Comparison of ENCODE assay signal across 8 cellular contexts in genomic region chr1:185567006-185567405, GRCh38.
DNase-seq lines count a peak whose midpoint lies in the region; ATAC-seq and TF ChIP-seq lines count a peak whose summit lies in the region.

No MANE protein-coding gene starts in this region.

- TF ChIP-seq POLR2A in HCT116 (IDR thresholded peaks at IDR 0.05; ENCODE audit: borderline replicate concordance, extremely low read depth, insufficient read depth, insufficient read length) (no peak), gastroesophageal sphincter (IDR thresholded peaks at IDR 0.05) (no peak)

- H3K4me1 ChIP-seq in DOHH2 (ENCODE audit: control insufficient read depth, low read length) (peaks cover 14% of the 10 kb centered on the region), HCT116 (ENCODE audit: control insufficient read depth in 1 of 2, insufficient read depth in 2 of 2, low read length in 2 of 2) (peaks cover 0 to 6% of the 10 kb centered on the region in 2 experiments; a peak in 1 of 4 replicates), Caco-2 (peaks cover 7% of the 10 kb centered on the region; the same call in 1 of the 2 replicates), gastroesophageal sphincter (peaks cover 0 to 6% (median 0%) of the 10 kb centered on the region in 3 donors)

- no peak overlapping the region for H3K9ac ChIP-seq in HCT116 (ENCODE audit: low read length)

- peak overlapping the region; percentile 70 for H3K27ac Mint-ChIP-seq in activated naive CD4-positive, alpha-beta T cell treated with anti-CD3 and anti-CD28 coated beads for 36 hours
- peak overlapping the region; percentile 84 to 99 (median 94) for H3K27ac Mint-ChIP-seq in naive B cell
- H3K27ac Mint-ChIP-seq in Caco-2 (ENCODE audit: unreplicated experiment) = no peak overlapping the region

- RAD21 ChIA-PET in HCT116 (lab: Charles Lee; ENCODE audit: low non-redundant PET in 1 of 2, low total read pairs in 2 of 2, uncharacterized antibody in 2 of 2, unreplicated experiment in 2 of 2) = no interaction called here

- H3K36me3 ChIP-seq in DOHH2 (ENCODE audit: control insufficient read depth, low read length) (no peaks in the 10 kb centered on the region), HCT116 (ENCODE audit: control insufficient read depth in 1 of 2, insufficient read depth in 2 of 2, low read length in 2 of 2) (no peaks in the 10 kb centered on the region), Caco-2 (ENCODE audit: control insufficient read depth, insufficient read depth, low read length) (no peaks in the 10 kb centered on the region), gastroesophageal sphincter (no peaks in the 10 kb centered on the region)

- 14 to 37% methylated on average over 4 of the region's 4 CpGs for WGBS in gastroesophageal sphincter (ENCODE audit: low coverage in 1 of 2), 2 donors

- POLR2A ChIA-PET in HCT116 (lab: Charles Lee) (no interaction called here), Caco-2 (lab: Charles Lee) (no interaction called here)

- no peaks in the 10 kb centered on the region for H3K9me3 ChIP-seq in DOHH2 (ENCODE audit: control insufficient read depth, insufficient read depth, low read length)
- H3K9me3 ChIP-seq in HCT116 (ENCODE audit: control insufficient read depth in 1 of 2, insufficient read depth in 1 of 2, low read depth in 1 of 2, low read length in 2 of 2) = no peaks in the 10 kb centered on the region
- H3K9me3 ChIP-seq in Caco-2 = 0 out of 2 replicates have a peak, but pooled peaks cover 2% of the 10 kb centered on the region
- no peaks in the 10 kb centered on the region for H3K9me3 ChIP-seq in gastroesophageal sphincter

- TF ChIP-seq RAD21 in HCT116 (IDR thresholded peaks at IDR 0.05; ENCODE audit: low read depth) = no peak

- BruUV-seq in HCT116 (replicated peaks; lab: Mats Ljungman, UMichigan) (no TSS peak), Caco-2 (replicated peaks; lab: Mats Ljungman, UMichigan) (no TSS peak)

- H3K9me2 ChIP-seq in DOHH2 (replicated peaks; ENCODE audit: control insufficient read depth, low read length) (no peaks in the 10 kb centered on the region), HCT116 (ENCODE audit: insufficient read depth) (no peaks in the 10 kb centered on the region)

- ATAC-seq in HCT116 (no peak), naive B cell (ENCODE audit: low read depth in 2 of 2) (peak; percentile 95 to 96), gastroesophageal sphincter (no peak)

- H3K27me3 ChIP-seq in DOHH2 (ENCODE audit: control insufficient read depth, low read length) (no peaks in the 10 kb centered on the region), HCT116 (ENCODE audit: insufficient read depth, low read length) (no peaks in the 10 kb centered on the region), Caco-2 (replicated peaks; ENCODE audit: control insufficient read depth, insufficient read depth, low read length) (no peaks in the 10 kb centered on the region), gastroesophageal sphincter (no peaks in the 10 kb centered on the region)

- TF ChIP-seq EP300 in gastroesophageal sphincter (IDR thresholded peaks at IDR 0.05) = no peak

- peaks cover 67% of the 10 kb centered on the region for H3K4me1 Mint-ChIP-seq in activated naive CD4-positive, alpha-beta T cell treated with anti-CD3 and anti-CD28 coated beads for 36 hours (ENCODE audit: low read depth)
- H3K4me1 Mint-ChIP-seq in naive B cell (peaks cover 16 to 29% (median 25%) of the 10 kb centered on the region in 3 donors), Caco-2 (ENCODE audit: low read depth, unreplicated experiment) (peaks cover 6% of the 10 kb centered on the region)

- H3K79me2 ChIP-seq in DOHH2 (ENCODE audit: control insufficient read depth, low read length) (no peaks in the 10 kb centered on the region), HCT116 (ENCODE audit: insufficient read depth, low read length) (no peaks in the 10 kb centered on the region)

- no peaks in the 10 kb centered on the region for H3K27me3 Mint-ChIP-seq in activated naive CD4-positive, alpha-beta T cell treated with anti-CD3 and anti-CD28 coated beads for 36 hours (ENCODE audit: low read depth)
- no peaks in the 10 kb centered on the region for H3K27me3 Mint-ChIP-seq in naive B cell
- H3K27me3 Mint-ChIP-seq in Caco-2 (ENCODE audit: insufficient read depth, unreplicated experiment) = no peaks in the 10 kb centered on the region

- peak overlapping the region; percentile 28 for H3K4me3 ChIP-seq in DOHH2 (ENCODE audit: low read length)
- H3K4me3 ChIP-seq in HCT116 (replicated peaks in 1 of 2; ENCODE audit: low read depth in 1 of 2, low read length in 2 of 2) = no peak overlapping the region
- H3K4me3 ChIP-seq in Caco-2 (ENCODE audit: low read depth, low read length) = no peak overlapping the region
- no peak overlapping the region for H3K4me3 ChIP-seq in gastroesophageal sphincter

- CTCF ChIA-PET in HCT116 (lab: Charles Lee) (no interaction called here), Caco-2 (lab: Charles Lee) (no interaction called here)
- CTCF ChIA-PET in activated naive CD4-positive, alpha-beta T cell treated with anti-CD3 and anti-CD28 coated beads for 36 hours (lab: Charles Lee) = interaction anchor here (0.5 to 1.9 kb wide), 3 partner anchors 16 to 775 kb away, joined by 3 to 6 read pairs (median 3); no protein-coding TSS in a partner anchor

- H3K9me3 Mint-ChIP-seq in activated naive CD4-positive, alpha-beta T cell treated with anti-CD3 and anti-CD28 coated beads for 36 hours = no peaks in the 10 kb centered on the region
- H3K9me3 Mint-ChIP-seq in naive B cell (peaks cover 0 to 2% (median 0%) of the 10 kb centered on the region in 7 donors), Caco-2 (ENCODE audit: unreplicated experiment) (peaks cover 28% of the 10 kb centered on the region)

- TF ChIP-seq CTCF in DOHH2 (IDR thresholded peaks at IDR 0.05; ENCODE audit: low read depth, low read length, poor library complexity, severe bottlenecking) (no peak), HCT116 (IDR thresholded peaks at IDR 0.05 in 2 of 3, conservative IDR thresholded peaks at IDR 0.05 in 1 of 3; ENCODE audit: borderline replicate concordance in 1 of 3, insufficient read depth in 1 of 3, low read depth in 2 of 3, low read length in 2 of 3) (no peak), Caco-2 (IDR thresholded peaks at IDR 0.05; ENCODE audit: insufficient read depth in 1 of 2, low read depth in 1 of 2, low read length in 1 of 2, severe bottlenecking in 1 of 2, unreplicated experiment in 1 of 2) (no peak), gastroesophageal sphincter (IDR thresholded peaks at IDR 0.05) (no peak)

- DNase-seq in HCT116 (ENCODE audit: low read depth, low spot score) (peak; percentile 13), NCI-H510A treated with DMSO at 0.1 percent for 48 hours (lab: John Stamatoyannopoulos, UW) (peak; percentile 94), naive B cell (peak; percentile 78), Caco-2 (no peak), GDM1 (lab: John Stamatoyannopoulos, UW) (no peak)
- DNase-seq in activated naive CD4-positive, alpha-beta T cell treated with anti-CD3 and anti-CD28 coated beads for 36 hours = peak; percentile 57

- H3F3A ChIP-seq in DOHH2 (ENCODE audit: control insufficient read depth, insufficient read depth) = no peaks in the 10 kb centered on the region

- H3K4me2 ChIP-seq in DOHH2 (ENCODE audit: low read length) = peak overlapping the region; percentile 45
- H3K4me2 ChIP-seq in HCT116 (ENCODE audit: low read length) = no peak overlapping the region

- no peak overlapping the region for H2AFZ ChIP-seq in HCT116 (ENCODE audit: low read depth, low read length, poor library complexity, severe bottlenecking)

- no peak overlapping the region for H3K4me3 Mint-ChIP-seq in activated naive CD4-positive, alpha-beta T cell treated with anti-CD3 and anti-CD28 coated beads for 36 hours
- H3K4me3 Mint-ChIP-seq in naive B cell (peak overlapping the region in 7 of 8 donors; percentile 28 to 70 (median 61)), Caco-2 (ENCODE audit: unreplicated experiment) (no peak overlapping the region)

- H4K20me1 ChIP-seq in DOHH2 (ENCODE audit: control insufficient read depth, insufficient read depth, low read depth, low read length) (no peaks in the 10 kb centered on the region), HCT116 (ENCODE audit: insufficient read depth) (no peaks in the 10 kb centered on the region)

- intact Hi-C loops in HCT116 (cut with micrococcal nuclease) = no loop called here
- intact Hi-C loops in activated naive CD4-positive, alpha-beta T cell treated with anti-CD3 and anti-CD28 coated beads for 36 hours (cut with micrococcal nuclease) = loop anchor here (1.0 to 10.0 kb wide), 10 partner anchors 70 to 730 kb away; partner anchors contain the start of genes IVNS1ABP, NIBAN1, PRG4 and RNF2
- intact Hi-C loops in Caco-2 (cut with micrococcal nuclease; ENCODE audit: unreplicated experiment) = no loop called here

- H3K27ac ChIP-seq in DOHH2 (ENCODE audit: low read depth, low read length) = no peak overlapping the region
- no peak overlapping the region for H3K27ac ChIP-seq in HCT116 (ENCODE audit: low read depth, low read length)
- H3K27ac ChIP-seq in gastroesophageal sphincter = no peak overlapping the region

- H3K36me3 Mint-ChIP-seq in activated naive CD4-positive, alpha-beta T cell treated with anti-CD3 and anti-CD28 coated beads for 36 hours (ENCODE audit: low read depth) = no peaks in the 10 kb centered on the region
- no peaks in the 10 kb centered on the region for H3K36me3 Mint-ChIP-seq in naive B cell
- H3K36me3 Mint-ChIP-seq in Caco-2 (ENCODE audit: insufficient read depth, unreplicated experiment) = no peaks in the 10 kb centered on the region

TF ChIP-seq in HCT116, 20 proteins besides CTCF, POLR2A, EP300 and RAD21 (continues in another document):
- TF ChIP-seq EZH2 (IDR thresholded peaks at IDR 0.05) (no peak), ZBTB33 (IDR thresholded peaks at IDR 0.05; ENCODE audit: extremely low read depth, insufficient replicate concordance, low read length) (no peak), ZNF274 (IDR thresholded peaks at IDR 0.05; ENCODE audit: low read depth, low read length) (no peak), SP1 (IDR thresholded peaks at IDR 0.05; ENCODE audit: low read depth) (no peak), CEBPB (IDR thresholded peaks at IDR 0.05; ENCODE audit: low read depth) (no peak)

Comparison
In these comparisons a context has a peak if more than half of its experiments do, and no peak if none do; other contexts are left out.
1. ATAC-seq: peak in naive B cell (2 of 2); none in HCT116 (single experiment) and gastroesophageal sphincter (single experiment).
2. DNase-seq: peak in HCT116 (single experiment), NCI-H510A treated with DMSO at 0.1 percent for 48 hours (single experiment), activated naive CD4-positive, alpha-beta T cell treated with anti-CD3 and anti-CD28 coated beads for 36 hours (single experiment) and naive B cell (single experiment); none in Caco-2 (0 of 2) and GDM1 (single experiment).
3. H3K4me3 Mint-ChIP-seq: peak in naive B cell (7 of 8); none in activated naive CD4-positive, alpha-beta T cell treated with anti-CD3 and anti-CD28 coated beads for 36 hours (single experiment) and Caco-2 (single experiment).